Comparison of ENCODE assay signal across 6 cellular contexts in the genomic region with DNA sequence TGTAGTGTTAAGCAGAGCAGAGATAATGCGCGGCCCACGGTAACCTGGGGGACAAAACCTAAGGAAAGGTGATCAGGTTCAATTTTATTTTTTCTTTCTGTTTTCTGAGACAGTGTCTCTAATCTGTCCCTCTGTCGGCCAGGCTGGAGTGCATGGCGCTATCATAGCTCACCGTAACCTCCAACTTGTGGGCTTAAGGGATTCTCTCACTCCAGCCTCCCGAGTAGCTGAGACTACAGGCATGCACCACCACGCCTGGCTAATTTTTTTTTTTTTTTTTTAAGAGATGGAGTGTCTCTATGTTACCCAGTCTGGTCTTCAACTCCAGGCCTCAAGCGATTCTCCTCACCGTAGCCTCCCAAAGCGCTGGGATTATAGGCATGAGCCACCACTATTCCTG. TPM values are rescaled to one million over a fixed set of nuclear protein-coding genes. Genes with fewer than 3 reads are reported as not detected.
DNase-seq lines count a peak whose midpoint lies in the region; ATAC-seq and TF ChIP-seq lines count a peak whose summit lies in the region.

No MANE protein-coding gene starts in this region.

- peaks cover 9% of the 10 kb centered on the region for H3K4me1 Mint-ChIP-seq in T-helper 2 cell treated with Interferon-gamma antibody and Interleukin-4, amounts not matched to agents 5 μg/mL and 100 μg/mL, for 36 hours (ENCODE audit: low read depth)

- H3K27me3 ChIP-seq in tibial artery = no peaks in the 10 kb centered on the region

- no peaks in the 10 kb centered on the region for H3K36me3 ChIP-seq in tibial artery

- H3K9me3 ChIP-seq in tibial artery = no peaks in the 10 kb centered on the region

- no peaks in the 10 kb centered on the region for H3K9me3 Mint-ChIP-seq in T-helper 2 cell treated with Interferon-gamma antibody and Interleukin-4, amounts not matched to agents 5 μg/mL and 100 μg/mL, for 36 hours

- H3K4me1 ChIP-seq in tibial artery = peaks cover 0 to 28% (median 15%) of the 10 kb centered on the region in 4 donors

- no peaks in the 10 kb centered on the region for H3K36me3 Mint-ChIP-seq in T-helper 2 cell treated with Interferon-gamma antibody and Interleukin-4, amounts not matched to agents 5 μg/mL and 100 μg/mL, for 36 hours (ENCODE audit: low read depth)

- H3K4me3 Mint-ChIP-seq in T-helper 2 cell treated with Interferon-gamma antibody and Interleukin-4, amounts not matched to agents 5 μg/mL and 100 μg/mL, for 36 hours = peak overlapping the region; percentile 87

- peaks cover 34% of the 10 kb centered on the region for H3K27me3 Mint-ChIP-seq in T-helper 2 cell treated with Interferon-gamma antibody and Interleukin-4, amounts not matched to agents 5 μg/mL and 100 μg/mL, for 36 hours (ENCODE audit: low read depth)

- DNase-seq in T-helper 2 cell treated with Interferon-gamma antibody and Interleukin-4, amounts not matched to agents 5 μg/mL and 100 μg/mL, for 36 hours (ENCODE audit: low spot score) = no peak
- DNase-seq in T-helper 2 cell = no peak
- no peak for DNase-seq in left ventricle myocardium superior
- DNase-seq in tibial artery = no peak
- no peak for DNase-seq in NCI-H2029 (lab: John Stamatoyannopoulos, UW)

- intact Hi-C loops in left ventricle myocardium superior (cut with micrococcal nuclease) = no loop called here
- intact Hi-C loops in tibial artery (cut with DNase I; ENCODE audit: low total_unique reads) = no loop called here

- H3K27ac ChIP-seq in tibial artery = peak overlapping the region; percentile 40 to 57

- ATAC-seq in left ventricle myocardium superior (peak; percentile 36), HG03439 (IDR thresholded peaks at IDR 0.05; ENCODE audit: unreplicated experiment) (no peak)

- H3K4me3 ChIP-seq in tibial artery = peak overlapping the region; percentile 56 to 61

- no peak for TF ChIP-seq CTCF in tibial artery (IDR thresholded peaks at IDR 0.05)

- H3K27ac Mint-ChIP-seq in T-helper 2 cell treated with Interferon-gamma antibody and Interleukin-4, amounts not matched to agents 5 μg/mL and 100 μg/mL, for 36 hours = no peak overlapping the region

RNA-seq across cellular contexts. Expression of gene ANKRD35, which starts 0.7 kb away (rescaled TPM):
- 1.1 TPM for total RNA-seq in left ventricle myocardium superior

RNA-seq across cellular contexts. Expression of gene ITGA10, which starts 23.5 kb away (rescaled TPM):
- total RNA-seq in left ventricle myocardium superior = 0.82 TPM

RNA-seq across cellular contexts. Expression of gene PIAS3, which starts 27.5 kb away (rescaled TPM):
- total RNA-seq in left ventricle myocardium superior = 13.3 TPM

RNA-seq across cellular contexts. Expression of gene PEX11B, which starts 32.1 kb away (rescaled TPM):
- 23.8 TPM for total RNA-seq in left ventricle myocardium superior

RNA-seq across cellular contexts. Expression of gene RBM8A, which starts 40.9 kb away (rescaled TPM):
- total RNA-seq in left ventricle myocardium superior = 57.7 TPM
